8 cellular contexts compared by ENCODE assay signal in genomic region chr16:73071131-73071940, GRCh38. TPM values are rescaled to one million over a fixed set of nuclear protein-coding genes. Genes with fewer than 3 reads are reported as not detected.
DNase-seq lines count a peak whose midpoint lies in the region; ATAC-seq and TF ChIP-seq lines count a peak whose summit lies in the region.

No MANE protein-coding gene starts in this region.

- no peaks in the 10 kb centered on the region for H3K9me3 Mint-ChIP-seq in HFFc6

- peak overlapping the region; percentile 94 for H3K27ac Mint-ChIP-seq in HFFc6

- H3K9me3 ChIP-seq in gastrocnemius medialis, result no peaks in the 10 kb centered on the region

- peak overlapping the region; percentile 33 to 59 (median 44) for H3K4me3 ChIP-seq in gastrocnemius medialis

- peak; percentile 11 to 18 for ATAC-seq in gastrocnemius medialis
- ATAC-seq in HG02759 (IDR thresholded peaks at IDR 0.05; ENCODE audit: unreplicated experiment), result no peak

- H3K27me3 Mint-ChIP-seq in HFFc6 (ENCODE audit: insufficient read depth), result peaks cover 5% of the 10 kb centered on the region; the same call in 1 of the 2 replicates

- H3K36me3 Mint-ChIP-seq in HFFc6 (ENCODE audit: low read depth), result no peaks in the 10 kb centered on the region

- H3K27me3 ChIP-seq in gastrocnemius medialis, result peaks cover 0 to under 1% (median 0%) of the 10 kb centered on the region in 3 donors

- no peaks in the 10 kb centered on the region for H3K36me3 ChIP-seq in gastrocnemius medialis

- H3K27ac ChIP-seq in gastrocnemius medialis, result peak overlapping the region; percentile 89 to 99 (median 95)

- DNase-seq in HFFc6, result no peak
- peak; percentile 94 for DNase-seq in SK-N-DZ (ENCODE audit: low spot score)
- peak; percentile 48 for DNase-seq in hepatic stellate cell (ENCODE audit: low spot score)
- DNase-seq in gastrocnemius medialis, result peak; percentile 41 to 66
- DNase-seq in stimulated activated CD4-positive, alpha-beta T cell treated with anti-CD3 and anti-CD28 coated beads, Interleukin-4, amount 100 ng/mL, for 4 hours, result no peak
- DNase-seq in T1000 (lab: John Stamatoyannopoulos, UW), result no peak
- DNase-seq in NCI-H82 (lab: John Stamatoyannopoulos, UW), result no peak

- TF ChIP-seq POLR2A in gastrocnemius medialis (IDR thresholded peaks at IDR 0.05), result no peak

- TF ChIP-seq CTCF in HFFc6 (IDR thresholded peaks at IDR 0.05) (no peak), gastrocnemius medialis (IDR thresholded peaks at IDR 0.05 in 4 of 5, conservative IDR thresholded peaks at IDR 0.05 in 1 of 5) (no peak)

- peaks cover 48 to 51% of the 10 kb centered on the region in 2 donors for H3K4me1 ChIP-seq in gastrocnemius medialis

- H3K4me1 Mint-ChIP-seq in HFFc6 (ENCODE audit: low read depth), result peaks cover 52% of the 10 kb centered on the region

- peak overlapping the region; percentile 87 for H3K4me3 Mint-ChIP-seq in HFFc6

- intact Hi-C loops in gastrocnemius medialis (cut with DNase I; ENCODE audit: low total_unique reads), result no loop called here

- in situ Hi-C loops in gastrocnemius medialis (cut with MboI; ENCODE audit: low sequenced_read_pairs in 4 of 4), result loop anchor here (10.0 to 25.0 kb wide), 3 partner anchors 113 to 237 kb away; no protein-coding TSS in a partner anchor

RNA-seq across cellular contexts. Expression of gene ZFHX3, which starts 23.4 kb away (rescaled TPM):
- total RNA-seq in HFFc6 (2021; fragmentation: NEBNext Ultra II Directional; extraction: Animal tissue kit (Norgen Biotek cat#: 25700)), result 10 to 100 TPM; 14.5 to 25.8 (median 15.8) TPM
- polyA plus RNA-seq in SK-N-DZ (2014; cell fraction: cytosol; rRNA removed), result 4.9 and 5.5 TPM in 2 replicates
- 3.0 and 7.3 TPM in 2 replicates for polyA plus RNA-seq in SK-N-DZ (2014; cell fraction: nucleus; rRNA removed)
- 10 to 100 TPM; 14.0 to 28.5 (median 27.3) TPM for total RNA-seq in gastrocnemius medialis

Comparison
In these comparisons a context has a peak if more than half of its experiments do, and no peak if none do; other contexts are left out.
1. DNase-seq: peak in SK-N-DZ (single experiment), hepatic stellate cell (single experiment) and gastrocnemius medialis (2 of 2); none in HFFc6 (single experiment), stimulated activated CD4-positive, alpha-beta T cell treated with anti-CD3 and anti-CD28 coated beads, Interleukin-4, amount 100 ng/mL, for 4 hours (0 of 2), T1000 (single experiment) and NCI-H82 (single experiment).